In the genomic region with DNA sequence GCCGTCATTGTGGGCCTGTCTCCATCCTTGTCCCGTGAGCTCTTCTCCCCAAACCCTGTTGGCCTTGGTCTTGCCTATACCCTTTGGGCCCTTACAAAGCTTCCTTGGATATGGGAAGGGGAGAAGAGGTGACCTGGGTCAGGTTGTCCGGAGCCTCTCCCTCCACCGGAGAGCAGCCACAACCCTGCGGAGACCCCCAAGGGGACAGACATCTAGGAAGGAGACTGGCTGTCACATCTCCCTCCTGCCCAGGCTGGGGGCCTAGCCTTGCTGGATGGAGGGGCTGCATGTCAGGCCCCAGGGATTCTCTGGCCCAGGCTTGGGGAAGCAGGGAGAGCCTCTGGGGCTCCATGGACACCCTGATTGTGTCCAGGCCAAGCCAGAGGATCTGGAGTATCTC, we compare ENCODE assay signal across 19 cellular contexts.
"Had no signal": no experiment of that assay in that cellular context is flagged by ENCODE, and none has a peak within 500 bp of the region (broad histone marks: within the 10 kb centered on the region; RNA-seq: fewer than 3 reads in every experiment).

No MANE protein-coding gene starts in this region.

- H3K27me3 ChIP-seq: esophagus squamous epithelium, gastroesophageal sphincter, ovary, tibial nerve, upper lobe of right lung, vagina had no signal

- ATAC-seq: effector memory CD8-positive, alpha-beta T cell; gastroesophageal sphincter; lower lobe of right lung; right cardiac atrium; stimulated activated naive CD8-positive, alpha-beta T cell treated with anti-CD3 and anti-CD28 coated beads, Interleukin-15, Interleukin-2, amounts not matched to agents 100 U/mL and 50 U/mL, for 24 hours; upper lobe of right lung had no signal

- H3K27ac ChIP-seq: esophagus squamous epithelium, gastroesophageal sphincter, left ventricle myocardium inferior, lower lobe of right lung, ovary, tibial nerve, upper lobe of right lung, vagina had no signal

- DNase-seq: effector memory CD8-positive, alpha-beta T cell; esophagus squamous epithelium; foreskin fibroblast; glutamatergic neuron; islet precursor cell; left ventricle myocardium inferior; lower lobe of right lung; mesenchymal stem cell; naive B cell; ovary; small intestine; stimulated activated CD4-positive, alpha-beta T cell treated with anti-CD3 and anti-CD28 coated beads, Interleukin-12 subunit alpha, Interleukin-12 subunit beta, amount 100 ng/mL, for 4 hours; stimulated activated naive CD8-positive, alpha-beta T cell treated with anti-CD3 and anti-CD28 coated beads, Interleukin-15, Interleukin-2, amounts not matched to agents 100 U/mL and 50 U/mL, for 24 hours; upper lobe of right lung had no signal

- H3K4me3 Mint-ChIP-seq: effector memory CD8-positive, alpha-beta T cell had no signal

- H3K27ac Mint-ChIP-seq: progenitor cell of endocrine pancreas had no signal

- H3K27me3 Mint-ChIP-seq: effector memory CD8-positive, alpha-beta T cell; naive B cell; progenitor cell of endocrine pancreas had no signal

- H3K4me3 ChIP-seq: esophagus squamous epithelium, gastroesophageal sphincter, left ventricle myocardium inferior, lower lobe of right lung, ovary, tibial nerve, upper lobe of right lung, vagina had no signal

- H3K4me1 ChIP-seq: gastroesophageal sphincter, lower lobe of right lung, upper lobe of right lung, vagina had no signal

- H3K9me3 ChIP-seq: esophagus squamous epithelium, gastroesophageal sphincter, left ventricle myocardium inferior, lower lobe of right lung, ovary, tibial nerve, upper lobe of right lung, vagina had no signal

- H3K36me3 ChIP-seq: ovary had no signal

- H3K9me3 Mint-ChIP-seq: effector memory CD8-positive, alpha-beta T cell; naive B cell had no signal
